ENCODE assay signal across 25 cellular contexts in the genomic region with DNA sequence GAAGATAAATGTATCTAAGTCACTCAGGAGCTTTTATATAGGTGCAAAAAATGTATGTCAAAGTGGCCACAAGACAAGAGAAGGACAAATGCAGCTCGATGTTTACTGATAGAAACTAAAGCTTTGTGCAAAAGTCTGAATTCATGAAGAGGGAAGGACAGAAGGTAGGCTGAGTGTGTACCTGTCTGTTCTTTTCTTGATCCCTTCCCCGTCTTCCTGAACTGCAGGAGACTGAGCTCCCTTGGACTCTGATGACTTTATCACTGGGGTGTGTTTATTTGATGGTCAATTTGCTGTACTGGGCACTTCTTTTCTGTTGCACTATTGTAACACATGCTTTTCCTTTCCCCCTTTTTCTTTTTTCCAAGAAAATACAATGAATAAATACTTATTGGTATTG.
"Had no signal": no experiment of that assay in that cellular context is flagged by ENCODE, and none has a peak within 500 bp of the region (broad histone marks: within the 10 kb centered on the region; RNA-seq: fewer than 3 reads in every experiment).

No MANE protein-coding gene starts in this region.

- DNase-seq: dermis blood vessel endothelial cell; dorsolateral prefrontal cortex; effector CD4-positive, alpha-beta T cell; effector memory CD4-positive, alpha-beta T cell; heart left ventricle; hypothalamus; immature natural killer cell; islet precursor cell; kidney; kidney glomerular epithelial cell; left lung; left ventricle myocardium superior; lower lobe of right lung; mesendoderm; midbrain; naive B cell had no signal

- H3K27me3 ChIP-seq: dorsolateral prefrontal cortex, esophagus muscularis mucosa, foreskin keratinocyte, gastroesophageal sphincter, heart left ventricle, hepatocyte, left lung had no signal

- H3K36me3 ChIP-seq: esophagus muscularis mucosa, left lung, lower lobe of right lung had no signal

- H3K9me3 ChIP-seq: esophagus muscularis mucosa, gastroesophageal sphincter, heart left ventricle, left lung, lower lobe of right lung had no signal

- H3K9me3 Mint-ChIP-seq: immature natural killer cell, memory B cell had no signal

- H3K4me1 ChIP-seq: heart left ventricle, left lung, lower lobe of right lung had no signal

- ATAC-seq: foreskin keratinocyte, gastroesophageal sphincter, heart left ventricle, left lung, left ventricle myocardium superior, lower lobe of right lung had no signal

- H3K4me1 Mint-ChIP-seq: immature natural killer cell had no signal

- FAIRE-seq: colon, endothelial cell of umbilical vein, frontal cortex, kidney had no signal

- H3K4me3 Mint-ChIP-seq: immature natural killer cell, memory B cell, naive B cell had no signal

- H3K27ac ChIP-seq: coronary artery, dorsolateral prefrontal cortex, esophagus muscularis mucosa, foreskin keratinocyte, gastroesophageal sphincter, heart left ventricle, hepatocyte, left lung, lower lobe of right lung had no signal

- H3K27ac Mint-ChIP-seq: immature natural killer cell, memory B cell had no signal

- H3K4me3 ChIP-seq: coronary artery, dorsolateral prefrontal cortex, esophagus muscularis mucosa, gastroesophageal sphincter, heart left ventricle, hepatocyte, left lung, lower lobe of right lung had no signal
